In the genomic region with DNA sequence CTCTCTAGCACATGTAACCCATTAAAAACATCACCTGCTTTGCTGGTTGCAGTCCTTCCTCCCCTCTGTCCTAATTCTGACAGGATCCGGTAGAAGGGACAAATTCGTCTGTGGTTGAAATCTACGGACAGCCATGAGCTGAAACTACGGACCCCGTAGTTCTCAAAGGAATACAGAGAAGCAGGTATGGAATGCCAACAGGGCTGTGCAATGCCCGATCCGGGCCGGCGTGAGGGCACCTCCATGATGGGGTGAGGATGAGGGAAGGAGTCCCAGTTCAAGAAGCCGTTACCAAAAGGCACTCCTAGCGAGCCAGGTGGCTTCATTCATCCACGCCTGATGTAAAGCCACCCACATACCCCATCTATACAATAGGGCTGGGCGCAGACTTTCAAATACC, we compare ENCODE assay signal across 8 cellular contexts.
"Had no signal": no experiment of that assay in that cellular context is flagged by ENCODE, and none has a peak within 500 bp of the region (broad histone marks: within the 10 kb centered on the region; RNA-seq: fewer than 3 reads in every experiment).

No MANE protein-coding gene starts in this region.

- H2AFZ ChIP-seq: GM23248 had no signal

- H3K9ac ChIP-seq: GM23248 had no signal

- H3K27ac ChIP-seq: GM23248, HL-60 had no signal

- H3K4me3 ChIP-seq: GM23248, HAP-1 had no signal

- H3K4me1 ChIP-seq: HAP-1 had no signal

- ATAC-seq: HCT116, HepG2 had no signal

- H3K36me3 ChIP-seq: HAP-1 had no signal

- DNase-seq: GM23248, GOT3, H7, HFFc6 had no signal

- H3K9me3 ChIP-seq: HAP-1 had no signal

- FAIRE-seq: HepG2 had no signal
